In genomic region chr3:14876942-14877341, GRCh38 we compare ENCODE assay signal across 9 cellular contexts. TPM values are rescaled to one million over a fixed set of nuclear protein-coding genes. Genes with fewer than 3 reads are reported as not detected.
DNase-seq lines count a peak whose midpoint lies in the region; ATAC-seq and TF ChIP-seq lines count a peak whose summit lies in the region.
"Had no signal": no experiment of that assay in that cellular context is flagged by ENCODE, and none has a peak within 500 bp of the region (broad histone marks: within the 10 kb centered on the region; RNA-seq: fewer than 3 reads in every experiment).

No MANE protein-coding gene starts in this region.

- H3K9me3 Mint-ChIP-seq in endodermal cell (no peaks in the 10 kb centered on the region), HFFc6 (no peaks in the 10 kb centered on the region)

- H3K27ac ChIP-seq in SK-N-SH (ENCODE audit: low read depth in 2 of 2, low read length in 1 of 2) (no peak overlapping the region), endodermal cell (ENCODE audit: low read depth, low read length) (no peak overlapping the region), upper lobe of right lung (peak overlapping the region; percentile 74)

- H3K27ac Mint-ChIP-seq in endodermal cell (no peak overlapping the region), HFFc6 (no peak overlapping the region)

- H3K4me1 Mint-ChIP-seq in endodermal cell: peaks cover 19% of the 10 kb centered on the region
- H3K4me1 Mint-ChIP-seq in HFFc6 (ENCODE audit: low read depth): no peaks in the 10 kb centered on the region

- POLR2A ChIA-PET in SK-N-SH (lab: Yijun Ruan, JAX): interaction anchor here (0.7 kb wide), 1 partner anchor 11 kb away, joined by 3 read pairs; no protein-coding TSS in a partner anchor

- TF ChIP-seq CTCF in SK-N-SH (IDR thresholded peaks at IDR 0.05) (no peak), endodermal cell (conservative IDR thresholded peaks at IDR 0.05) (no peak), lower leg skin (IDR thresholded peaks at IDR 0.05) (no peak), upper lobe of right lung (IDR thresholded peaks at IDR 0.05) (no peak), HFFc6 (IDR thresholded peaks at IDR 0.05) (no peak)

- no peak overlapping the region for H3K4me2 ChIP-seq in SK-N-SH

- intact Hi-C loops in lower leg skin (cut with DNase I; ENCODE audit: low total_unique reads) (no loop called here), upper lobe of right lung (cut with DNase I) (no loop called here)

- H3K27me3 ChIP-seq in SK-N-SH (ENCODE audit: insufficient read depth) (no peaks in the 10 kb centered on the region), endodermal cell (ENCODE audit: control insufficient read depth, insufficient read depth, low read length, poor library complexity, severe bottlenecking) (no peaks in the 10 kb centered on the region), upper lobe of right lung (no peaks in the 10 kb centered on the region)

- no peak overlapping the region for H3K4me3 ChIP-seq in SK-N-SH (ENCODE audit: low read depth in 2 of 2, low read length in 1 of 2)
- H3K4me3 ChIP-seq in endodermal cell (ENCODE audit: low read length): no peak overlapping the region
- no peak overlapping the region for H3K4me3 ChIP-seq in lower leg skin (ENCODE audit: low read depth, poor library complexity, severe bottlenecking)
- H3K4me3 ChIP-seq in upper lobe of right lung: no peak overlapping the region

- H3K36me3 Mint-ChIP-seq in endodermal cell (ENCODE audit: low read depth) (no peaks in the 10 kb centered on the region), HFFc6 (ENCODE audit: low read depth) (no peaks in the 10 kb centered on the region)

- no peaks in the 10 kb centered on the region for H3F3A ChIP-seq in SK-N-SH (replicated peaks; ENCODE audit: insufficient read depth)

- TF ChIP-seq RAD21 in SK-N-SH (IDR thresholded peaks at IDR 0.05; ENCODE audit: low read length): no peak

- H3K4me1 ChIP-seq in SK-N-SH (ENCODE audit: control insufficient read depth in 1 of 2, insufficient read depth in 2 of 2, low read depth in 1 of 2, low read length in 1 of 2): peaks cover 0 to 24% of the 10 kb centered on the region in 2 experiments; a peak in 1 of 4 replicates
- peaks cover 6% of the 10 kb centered on the region for H3K4me1 ChIP-seq in endodermal cell (ENCODE audit: control insufficient read depth, insufficient read depth, low read length)
- H3K4me1 ChIP-seq in upper lobe of right lung: peaks cover 36% of the 10 kb centered on the region

- TF ChIP-seq POLR2A in lower leg skin (IDR thresholded peaks at IDR 0.05): no peak

- H3K36me3 ChIP-seq in SK-N-SH (replicated peaks in 1 of 2; ENCODE audit: control insufficient read depth in 1 of 2, insufficient read depth in 2 of 2, low read length in 1 of 2): no peaks in the 10 kb centered on the region
- H3K36me3 ChIP-seq in endodermal cell (ENCODE audit: control insufficient read depth, insufficient read depth, low read length): no peaks in the 10 kb centered on the region
- no peaks in the 10 kb centered on the region for H3K36me3 ChIP-seq in upper lobe of right lung

- H3K9ac ChIP-seq in SK-N-SH: no peak overlapping the region
- no peak overlapping the region for H3K9ac ChIP-seq in endodermal cell (ENCODE audit: extremely low read depth, low read length, poor library complexity, severe bottlenecking)

- no peaks in the 10 kb centered on the region for H3K79me2 ChIP-seq in SK-N-SH (ENCODE audit: insufficient read depth)

- no peaks in the 10 kb centered on the region for H3K9me2 ChIP-seq in SK-N-SH

- CTCF ChIA-PET in SK-N-SH (lab: Yijun Ruan, JAX): interaction anchor here (1.4 kb wide), 1 partner anchor 14 kb away, joined by 3 read pairs; no protein-coding TSS in a partner anchor

- WGBS in SK-N-SH (ENCODE audit: low lambda C conversion rate): 18% methylated on average over 9 of the region's 11 CpGs
- WGBS in endodermal cell (ENCODE audit: insufficient coverage in 1 of 2, insufficient read length in 1 of 2), 2 experiments: 94% methylated on average over 8 to 11 of the region's 11 CpGs
- WGBS in lower leg skin, 2 donors: 24 to 28% methylated on average over 9 to 11 of the region's 11 CpGs

- H2AFZ ChIP-seq in SK-N-SH (ENCODE audit: low read depth): no peak overlapping the region

- no peak overlapping the region for H3K4me3 Mint-ChIP-seq in endodermal cell
- no peak overlapping the region for H3K4me3 Mint-ChIP-seq in HFFc6

- H3K9me3 ChIP-seq in SK-N-SH (no peaks in the 10 kb centered on the region), endodermal cell (ENCODE audit: control insufficient read depth, low read length) (no peaks in the 10 kb centered on the region), upper lobe of right lung (no peaks in the 10 kb centered on the region)

- DNase-seq in SK-N-SH (peak; percentile 34), endodermal cell (peak; percentile 32), lower leg skin (ENCODE audit: low spot score in 2 of 2) (peak; percentile 43 to 91), upper lobe of right lung (no peak), globus pallidus (ENCODE audit: low spot score) (no peak), HFFc6 (no peak)
- no peak for DNase-seq in stimulated activated naive CD4-positive, alpha-beta T cell (lab: John Stamatoyannopoulos, UW)

- H3K27me3 Mint-ChIP-seq in endodermal cell (ENCODE audit: insufficient read depth) (no peaks in the 10 kb centered on the region), HFFc6 (ENCODE audit: insufficient read depth) (peaks cover 18% of the 10 kb centered on the region)

- no peak for ATAC-seq in SK-N-SH treated with all-trans-retinoic acid at 6 μM for 48 hours
- peak; percentile 74 for ATAC-seq in upper lobe of right lung
- ATAC-seq: HCT116 had no signal

- no peak for TF ChIP-seq EP300 in SK-N-SH (IDR thresholded peaks at IDR 0.05; ENCODE audit: borderline replicate concordance in 1 of 2, low read depth in 1 of 2, low read length in 1 of 2)

- H4K20me1 ChIP-seq in SK-N-SH (ENCODE audit: insufficient read depth): no peaks in the 10 kb centered on the region

TF ChIP-seq in SK-N-SH, 30 proteins besides CTCF, POLR2A, EP300 and RAD21 (continues in another document):
- TF ChIP-seq GABPA (IDR thresholded peaks at IDR 0.05; ENCODE audit: low read depth) (no peak), ELF1 (IDR thresholded peaks at IDR 0.05) (no peak), ZBTB33 (IDR thresholded peaks at IDR 0.05; ENCODE audit: borderline replicate concordance, low read depth) (no peak)

TF ChIP-seq in SK-N-SH treated with all-trans-retinoic acid at 6 μM for 48 hours, 23 proteins besides CTCF, POLR2A, EP300 and RAD21:
- no peak for TF ChIP-seq ZFP3 (CRISPR knock-in tag; IDR thresholded peaks at IDR 0.05)
- TF ChIP-seq TOX (CRISPR knock-in tag; IDR thresholded peaks at IDR 0.05; ENCODE audit: borderline replicate concordance): no peak
- no peak for TF ChIP-seq SNAI2 (CRISPR knock-in tag; IDR thresholded peaks at IDR 0.05)
- TF ChIP-seq CREB5 (CRISPR knock-in tag; IDR thresholded peaks at IDR 0.05; ENCODE audit: low read depth): no peak

RNA-seq across cellular contexts. Expression of gene FGD5, which starts 58.2 kb away (rescaled TPM):
- not detected in 2 replicates for polyA plus RNA-seq in SK-N-SH (2012; rRNA removed)
- 0.01 TPM in 1 of 2 replicates, not detected in the other for polyA plus RNA-seq in SK-N-SH (2012; cell fraction: cytosol; rRNA removed)
- not detected in 2 replicates for polyA plus RNA-seq in SK-N-SH (2012; cell fraction: nucleus; rRNA removed)
- 10 to 100 TPM; 15.3 to 17.0 TPM for total RNA-seq in endodermal cell
- polyA plus RNA-seq in endodermal cell (2013, experiment 1 of 2): 3.0 TPM
- polyA plus RNA-seq in endodermal cell (2013, experiment 2 of 2): 2.2 TPM
- total RNA-seq in lower leg skin: 10 to 100 TPM in 1 of 4 donors, 1 to 10 TPM in 3; 3.8 to 10.2 (median 7.6) TPM
- total RNA-seq in upper lobe of right lung: 84.2 TPM
- not detected for total RNA-seq in HFFc6 (2021; fragmentation: NEBNext Ultra II Directional; extraction: Animal tissue kit (Norgen Biotek cat#: 25700))

Comparison
In these comparisons a context has a peak if more than half of its experiments do, and no peak if none do; other contexts are left out.
1. DNase-seq: peak in SK-N-SH (single experiment), endodermal cell (single experiment) and lower leg skin (2 of 2); none in upper lobe of right lung (single experiment), globus pallidus (single experiment), stimulated activated naive CD4-positive, alpha-beta T cell (0 of 6) and HFFc6 (single experiment).
2. RNA of gene FGD5, which starts 58.2 kb away (total RNA-seq): 84.2 TPM in upper lobe of right lung (single experiment), 15.3 to 17.0 TPM in endodermal cell and 3.8 to 10.2 TPM in lower leg skin; not detected in HFFc6; every median in the first group is over 4 times any median in the second.